ENCODE assay signal across 24 cellular contexts in the genomic region with DNA sequence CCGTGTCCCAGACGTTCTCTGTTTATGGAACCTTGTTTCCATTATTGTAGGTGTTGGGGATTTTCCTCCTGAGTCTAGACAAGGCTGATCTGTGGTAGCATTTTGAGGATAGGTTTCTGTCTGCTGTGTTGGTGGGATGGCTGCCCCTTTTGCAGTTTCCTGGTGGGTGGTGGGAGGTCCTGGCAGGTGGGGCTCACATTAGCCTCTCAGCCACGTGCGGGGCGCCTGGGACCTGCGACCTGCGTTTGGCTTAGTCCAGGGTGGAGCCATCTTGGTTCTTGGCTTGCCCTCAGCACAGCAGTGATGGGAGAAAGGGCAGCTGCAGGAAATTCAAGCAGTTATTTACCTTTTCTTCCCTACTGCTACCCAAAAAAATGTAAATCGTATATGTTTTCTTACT.
DNase-seq lines count a peak whose midpoint lies in the region; ATAC-seq and TF ChIP-seq lines count a peak whose summit lies in the region.
"Had no signal": no experiment of that assay in that cellular context is flagged by ENCODE, and none has a peak within 500 bp of the region (broad histone marks: within the 10 kb centered on the region; RNA-seq: fewer than 3 reads in every experiment).

No MANE protein-coding gene starts in this region.

- H3K27ac ChIP-seq in heart right ventricle: no peak overlapping the region
- no peak overlapping the region for H3K27ac ChIP-seq in heart left ventricle
- H3K27ac ChIP-seq: A549; BLaER1 treated with 17β-estradiol and CSF1 and Interleukin-3, amounts not matched to agents 10 nM and 100 nM; GM23248 had no signal

- peaks cover 5% of the 10 kb centered on the region for H3K36me3 Mint-ChIP-seq in osteocyte (ENCODE audit: unreplicated experiment)

- H3K4me3 ChIP-seq in heart right ventricle (no peak overlapping the region), heart left ventricle (no peak overlapping the region)
- H3K4me3 ChIP-seq: A549; BLaER1 treated with 17β-estradiol and CSF1 and Interleukin-3, amounts not matched to agents 10 nM and 100 nM; GM12878; GM23248 had no signal

- H3K27ac Mint-ChIP-seq in osteocyte (ENCODE audit: unreplicated experiment): no peak overlapping the region
- H3K27ac Mint-ChIP-seq: CD4-positive, alpha-beta T cell had no signal

- H3K4me1 Mint-ChIP-seq in osteocyte (ENCODE audit: unreplicated experiment): no peaks in the 10 kb centered on the region
- H3K4me1 Mint-ChIP-seq: CD14-positive monocyte had no signal

- H3K27me3 ChIP-seq in heart right ventricle: no peaks in the 10 kb centered on the region
- no peaks in the 10 kb centered on the region for H3K27me3 ChIP-seq in heart left ventricle
- H3K27me3 ChIP-seq: BE2C; BLaER1 treated with 17β-estradiol and CSF1 and Interleukin-3, amounts not matched to agents 10 nM and 100 nM had no signal

- no peaks in the 10 kb centered on the region for H3K9me3 Mint-ChIP-seq in osteocyte (ENCODE audit: unreplicated experiment)
- H3K9me3 Mint-ChIP-seq: CD14-positive monocyte; CD4-positive, alpha-beta T cell; CD8-positive, alpha-beta memory T cell had no signal

- H3K36me3 ChIP-seq in heart right ventricle: peaks cover 0 to 23% (median 0%) of the 10 kb centered on the region in 9 donors
- H3K36me3 ChIP-seq in heart left ventricle: peaks cover 0 to 22% (median 5%) of the 10 kb centered on the region in 9 donors
- H3K36me3 ChIP-seq: BE2C had no signal

- H3K4me3 Mint-ChIP-seq in osteocyte (ENCODE audit: unreplicated experiment): no peak overlapping the region
- H3K4me3 Mint-ChIP-seq: CD14-positive monocyte; CD4-positive, alpha-beta T cell; CD8-positive, alpha-beta memory T cell had no signal

- no peaks in the 10 kb centered on the region for H3K9me3 ChIP-seq in heart right ventricle
- H3K9me3 ChIP-seq in heart left ventricle: no peaks in the 10 kb centered on the region
- H3K9me3 ChIP-seq: A549; BE2C; BLaER1 treated with 17β-estradiol and CSF1 and Interleukin-3, amounts not matched to agents 10 nM and 100 nM had no signal

- 87 to 94% methylated on average over 8 of the region's 8 CpGs for WGBS in heart right ventricle, 2 donors
- 84 to 93% (median 89%) methylated on average over 8 of the region's 8 CpGs for WGBS in heart left ventricle, 4 donors

- no peak for TF ChIP-seq POLR2A in heart left ventricle (IDR thresholded peaks at IDR 0.05)

- no peaks in the 10 kb centered on the region for H3K27me3 Mint-ChIP-seq in osteocyte (ENCODE audit: unreplicated experiment)
- H3K27me3 Mint-ChIP-seq: CD4-positive, alpha-beta T cell; CD8-positive, alpha-beta memory T cell had no signal

- H3K4me1 ChIP-seq in heart right ventricle (no peaks in the 10 kb centered on the region), heart left ventricle (no peaks in the 10 kb centered on the region)
- H3K4me1 ChIP-seq: A549, BE2C had no signal

- TF ChIP-seq CTCF in osteocyte (IDR thresholded peaks at IDR 0.05) (no peak), heart right ventricle (IDR thresholded peaks at IDR 0.05) (no peak), heart left ventricle (IDR thresholded peaks at IDR 0.05) (no peak)

- peak; percentile 24 for DNase-seq in activated CD8-positive, alpha-beta memory T cell treated with anti-CD3 and anti-CD28 coated beads for 24 hours
- DNase-seq in activated CD8-positive, alpha-beta memory T cell treated with anti-CD3 and anti-CD28 coated beads, Interleukin-2, amount 50 U/mL, for 48 hours: no peak
- DNase-seq in ecto neural progenitor cell (ENCODE audit: low spot score) (peak; percentile 19), osteocyte (ENCODE audit: extremely low spot score, unreplicated experiment) (peak; percentile 59), Kasumi-1 (lab: John Stamatoyannopoulos, UW) (no peak), heart right ventricle (no peak), heart left ventricle (no peak)
- DNase-seq: 8988T; ACHN; AML-193; BE2C; CD4-positive, alpha-beta T cell; CD8-positive, alpha-beta memory T cell; DMS 273 treated with DMSO at 0.1 percent for 48 hours; DMS79; EL; GDM1; GM23248; H7; HCEC 1CT had no signal

- ATAC-seq in heart right ventricle (no peak), heart left ventricle (no peak)
- ATAC-seq: A549, GM12878 had no signal

- intact Hi-C loops in heart right ventricle (cut with DNase I): no loop called here
- intact Hi-C loops in heart left ventricle (cut with DNase I): no loop called here

Comparison
In these comparisons a context has a peak if more than half of its experiments do, and no peak if none do; other contexts are left out.
1. DNase-seq: peak in activated CD8-positive, alpha-beta memory T cell treated with anti-CD3 and anti-CD28 coated beads for 24 hours (single experiment), ecto neural progenitor cell (single experiment) and osteocyte (single experiment); none in activated CD8-positive, alpha-beta memory T cell treated with anti-CD3 and anti-CD28 coated beads, Interleukin-2, amount 50 U/mL, for 48 hours (single experiment), Kasumi-1 (0 of 2), heart right ventricle (0 of 2) and heart left ventricle (0 of 5).